7 cellular contexts compared by ENCODE assay signal in the genomic region with DNA sequence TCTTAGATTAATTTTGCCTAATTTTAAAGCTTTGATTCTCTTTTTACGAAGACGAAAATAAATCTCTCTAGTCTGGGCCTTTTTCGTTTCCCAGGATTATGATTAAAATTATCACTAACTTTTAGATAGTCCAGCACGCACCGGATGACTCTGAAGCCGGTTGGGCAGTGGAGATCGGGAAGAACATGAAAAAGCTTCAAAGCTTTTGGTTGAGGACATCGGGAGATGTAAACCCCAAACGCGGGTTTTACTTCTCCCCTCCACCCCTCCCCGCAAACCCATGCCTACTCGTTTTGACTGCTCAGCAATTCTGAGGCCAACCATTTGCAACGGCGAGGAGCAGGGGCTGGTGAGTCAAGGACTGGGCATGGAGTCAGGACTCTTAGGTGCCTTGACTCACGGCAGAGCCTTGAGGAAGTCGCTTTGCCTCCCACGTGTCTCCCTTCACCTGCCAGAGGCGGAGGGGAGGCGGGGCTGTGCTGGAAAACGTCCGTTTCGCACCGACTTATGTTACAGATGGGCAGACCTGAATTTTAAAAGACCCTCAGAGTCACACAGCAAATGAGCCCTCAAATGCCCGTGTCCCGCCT. TPM values are rescaled to one million over a fixed set of nuclear protein-coding genes. Genes with fewer than 3 reads are reported as not detected.
DNase-seq lines count a peak whose midpoint lies in the region; ATAC-seq, FAIRE-seq and TF ChIP-seq lines count a peak whose summit lies in the region.

No MANE protein-coding gene starts in this region.

- TF ChIP-seq POLR2A in GM12891 (IDR thresholded peaks at IDR 0.05; ENCODE audit: low read depth, low read length): peak; percentile 21; the same call in 1 of the 2 replicates

- intact Hi-C loops in sciatic nerve (cut with DNase I): no loop called here

- peak; percentile 24 for DNase-seq in GM12891 (ENCODE audit: insufficient read length, low spot score)
- DNase-seq in KBM-7: peak; percentile 64
- peak; percentile 13 to 45 (median 37) for DNase-seq in T-helper 1 cell
- peak; percentile 96 for DNase-seq in astrocyte of the hippocampus (ENCODE audit: low read depth, low spot score)
- peak in 33 of 51 donors; percentile 9 to 82 (median 41) for DNase-seq in hypothalamus (lab: John Stamatoyannopoulos, UW)
- peak; percentile 77 for DNase-seq in sciatic nerve (ENCODE audit: low spot score)
- no peak for DNase-seq in NOMO-1 treated with dmso at 0.1 percent for 144 hours (lab: John Stamatoyannopoulos, UW; ENCODE audit: unreplicated experiment)

- peak; percentile 63 for ATAC-seq in sciatic nerve

- in situ Hi-C loops in KBM-7 (cut with MboI; ENCODE audit: low pct_unique_long_range_greater_than_20kb, low sequenced_read_pairs): no loop called here

- no peak for FAIRE-seq in GM12891 (lab: Jason Lieb, UNC)

TF ChIP-seq in GM12891, 5 proteins besides CTCF, POLR2A, EP300 and RAD21:
- TF ChIP-seq POLR2AphosphoS5 (IDR thresholded peaks at IDR 0.05; ENCODE audit: low read depth, low read length) (no peak), TAF1 (IDR thresholded peaks at IDR 0.05; ENCODE audit: low read depth, low read length) (0 out of 2 replicates have a peak, but pooled peaks have one; percentile 49), POU2F2 (IDR thresholded peaks at IDR 0.05; ENCODE audit: low read depth, low read length) (peak; percentile 56), SPI1 (IDR thresholded peaks at IDR 0.05; ENCODE audit: low read depth, low read length) (peak; percentile 57)

RNA-seq across cellular contexts. Expression of a gene that starts 1.0 kb away (rescaled TPM):
- 9.2 TPM for polyA plus RNA-seq in GM12891 (2012; ENCODE audit: low read depth, missing spikeins)
- total RNA-seq in sciatic nerve: 21.0 TPM
